ENCODE assay signal across 19 cellular contexts in the genomic region with DNA sequence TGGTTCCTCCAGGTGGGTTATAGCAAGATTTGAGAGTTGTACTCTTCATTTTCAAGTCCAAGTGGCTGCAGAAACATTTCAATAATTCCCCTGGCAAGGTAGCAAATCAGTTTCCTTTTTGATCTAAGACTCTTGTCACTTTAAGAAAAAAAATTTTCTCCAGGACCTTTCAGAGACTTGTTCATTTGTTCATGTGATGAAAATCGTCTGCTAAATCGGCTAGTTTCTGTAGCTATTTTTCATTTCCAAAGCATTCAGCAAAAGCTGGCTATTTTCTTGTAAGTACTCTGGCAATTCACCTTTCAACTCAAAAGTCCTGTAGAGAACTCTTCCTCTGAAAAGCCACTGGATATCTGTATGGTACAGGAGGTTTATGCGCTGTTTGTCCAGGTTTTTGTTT.
DNase-seq lines count a peak whose midpoint lies in the region; TF ChIP-seq lines count a peak whose summit lies in the region.
"Had no signal": no experiment of that assay in that cellular context is flagged by ENCODE, and none has a peak within 500 bp of the region (broad histone marks: within the 10 kb centered on the region; RNA-seq: fewer than 3 reads in every experiment).

No MANE protein-coding gene starts in this region.

- peak overlapping the region; percentile 31 for H3K27ac Mint-ChIP-seq in MCF 10A (ENCODE audit: low read depth, unreplicated experiment)
- H3K27ac Mint-ChIP-seq in activated naive CD8-positive, alpha-beta T cell treated with anti-CD3 and anti-CD28 coated beads for 36 hours, result no peak overlapping the region
- H3K27ac Mint-ChIP-seq: B cell, CD14-positive monocyte had no signal

- dilution Hi-C loops in mammary epithelial cell (cut with HindIII; ENCODE audit: low sequenced_read_pairs), result no loop called here

- POLR2A ChIA-PET in MCF 10A (lab: Yijun Ruan, JAX) (no interaction called here), A673 (lab: Charles Lee; ENCODE audit: low non-redundant PET) (no interaction called here)

- peaks cover 7% of the 10 kb centered on the region for H3K36me3 Mint-ChIP-seq in MCF 10A (ENCODE audit: insufficient read depth, unreplicated experiment)
- H3K36me3 Mint-ChIP-seq in activated naive CD8-positive, alpha-beta T cell treated with anti-CD3 and anti-CD28 coated beads for 36 hours, result peaks cover 2% of the 10 kb centered on the region
- H3K36me3 Mint-ChIP-seq: CD14-positive monocyte had no signal

- H3K4me1 ChIP-seq in mammary epithelial cell (ENCODE audit: insufficient read depth, low read length), result no peaks in the 10 kb centered on the region
- H3K4me1 ChIP-seq in sigmoid colon, result no peaks in the 10 kb centered on the region
- H3K4me1 ChIP-seq in A673 (ENCODE audit: insufficient read depth, low read length, poor library complexity, severe bottlenecking), result peaks cover 8% of the 10 kb centered on the region
- H3K4me1 ChIP-seq: SJCRH30 had no signal

- no peak overlapping the region for H3K9ac ChIP-seq in mammary epithelial cell (ENCODE audit: insufficient read depth, low read length)

- intact Hi-C loops in MCF 10A (cut with micrococcal nuclease) (no loop called here), mammary epithelial cell (cut with micrococcal nuclease) (no loop called here), sigmoid colon (cut with DNase I) (no loop called here), A673 (cut with micrococcal nuclease; ENCODE audit: unreplicated experiment) (no loop called here)

- H3K27ac ChIP-seq in mammary epithelial cell (ENCODE audit: insufficient read depth, low read depth, low read length) (no peak overlapping the region), sigmoid colon (peak overlapping the region in 3 of 4 donors; percentile 14 to 35 (median 28)), A673 (ENCODE audit: low read depth, low read length, poor library complexity, severe bottlenecking) (no peak overlapping the region)
- H3K27ac ChIP-seq: SJCRH30 had no signal

- TF ChIP-seq CTCF in MCF 10A (IDR thresholded peaks at IDR 0.05; ENCODE audit: unreplicated experiment), result no peak
- TF ChIP-seq CTCF in mammary epithelial cell (conservative IDR thresholded peaks at IDR 0.05 in 1 of 2, IDR thresholded peaks at IDR 0.05 in 1 of 2; ENCODE audit: extremely low read depth in 1 of 2, insufficient read depth in 1 of 2, low read depth in 1 of 2, low read length in 2 of 2), result no peak
- TF ChIP-seq CTCF in sigmoid colon (IDR thresholded peaks at IDR 0.05), result no peak
- no peak for TF ChIP-seq CTCF in A673 (conservative IDR thresholded peaks at IDR 0.05; ENCODE audit: low read depth, low read length)

- no peaks in the 10 kb centered on the region for H4K20me1 ChIP-seq in mammary epithelial cell (ENCODE audit: insufficient read depth, low read length)

- TSS peak; percentile 66 for BruUV-seq in MCF 10A (replicated peaks; lab: Mats Ljungman, UMichigan)
- no TSS peak for BruUV-seq in mammary epithelial cell (replicated peaks; lab: Mats Ljungman, UMichigan)
- BruUV-seq in A673 (replicated peaks; lab: Mats Ljungman, UMichigan), result no TSS peak

- no peaks in the 10 kb centered on the region for H3K9me3 ChIP-seq in mammary epithelial cell (replicated peaks; ENCODE audit: insufficient read depth, low read length)
- H3K9me3 ChIP-seq in sigmoid colon, result peaks cover 0 to 4% (median 2%) of the 10 kb centered on the region in 4 donors
- no peaks in the 10 kb centered on the region for H3K9me3 ChIP-seq in A673 (ENCODE audit: low read depth, low read length, poor library complexity, severe bottlenecking)

- H3K4me2 ChIP-seq in mammary epithelial cell (ENCODE audit: insufficient read depth, low read depth, low read length), result no peak overlapping the region

- DNase-seq in MCF 10A (ENCODE audit: unreplicated experiment) (no peak), mammary epithelial cell (no peak), cerebellar cortex (ENCODE audit: low spot score) (peak; percentile 60), sigmoid colon (no peak), mucosa of gallbladder (ENCODE audit: low spot score) (no peak), A673 (ENCODE audit: low spot score) (no peak)
- DNase-seq in activated naive CD8-positive, alpha-beta T cell treated with anti-CD3 and anti-CD28 coated beads for 36 hours, result no peak
- DNase-seq: 8988T, DMS53, GDM1, NCI-H1092, NCI-H1436 treated with DMSO at 0.1 percent for 48 hours, NCI-H2029, NCI-H2227 treated with DMSO at 0.1 percent for 48 hours, NCI-H510A treated with DMSO at 0.1 percent for 48 hours, NCI-H774, SJCRH30 had no signal

- no peaks in the 10 kb centered on the region for H3K79me2 ChIP-seq in mammary epithelial cell (ENCODE audit: insufficient read depth, low read length)

- TF ChIP-seq EP300 in sigmoid colon (IDR thresholded peaks at IDR 0.05), result no peak

- no peak for TF ChIP-seq POLR2A in sigmoid colon (IDR thresholded peaks at IDR 0.05)

- 87% methylated on average over 3 of the region's 3 CpGs for WGBS in mammary epithelial cell (ENCODE audit: low coverage, missing lambda C conversion rate)
- 59 to 79% methylated on average over 3 of the region's 3 CpGs for WGBS in sigmoid colon, 2 donors

- CTCF ChIA-PET in MCF 10A (lab: Yijun Ruan, JAX) (interaction anchor here (0.6 to 0.8 kb wide), 2 partner anchors 12 to 117 kb away, joined by 3 read pairs; no protein-coding TSS in a partner anchor), mammary epithelial cell (lab: Charles Lee; ENCODE audit: low non-redundant PET) (no interaction called here), A673 (lab: Charles Lee) (no interaction called here)

- H3K27me3 ChIP-seq in mammary epithelial cell (ENCODE audit: insufficient read depth, low read length) (peaks cover 1% of the 10 kb centered on the region), sigmoid colon (no peaks in the 10 kb centered on the region), A673 (replicated peaks; ENCODE audit: insufficient read depth, low read depth, low read length, poor library complexity) (no peaks in the 10 kb centered on the region)
- H3K27me3 ChIP-seq: SJCRH30 had no signal

- H3K4me3 ChIP-seq in mammary epithelial cell (replicated peaks in 1 of 3; ENCODE audit: insufficient read depth in 1 of 3, low read depth in 2 of 3, low read length in 3 of 3) (no peak overlapping the region), sigmoid colon (no peak overlapping the region), A673 (ENCODE audit: low read depth, low read length, poor library complexity, severe bottlenecking) (no peak overlapping the region)
- H3K4me3 ChIP-seq: SJCRH30 had no signal

- peaks cover 8% of the 10 kb centered on the region for H3K9me3 Mint-ChIP-seq in MCF 10A (ENCODE audit: unreplicated experiment)
- H3K9me3 Mint-ChIP-seq in activated naive CD8-positive, alpha-beta T cell treated with anti-CD3 and anti-CD28 coated beads for 36 hours, result no peaks in the 10 kb centered on the region

- no peak overlapping the region for H2AFZ ChIP-seq in mammary epithelial cell (ENCODE audit: low read depth, low read length)

- in situ Hi-C loops in mammary epithelial cell (cut with MboI; ENCODE audit: low sequenced_read_pairs in 2 of 2), result no loop called here

- no peaks in the 10 kb centered on the region for H3K27me3 Mint-ChIP-seq in MCF 10A (ENCODE audit: insufficient read depth, unreplicated experiment)
- peaks cover 6% of the 10 kb centered on the region for H3K27me3 Mint-ChIP-seq in activated naive CD8-positive, alpha-beta T cell treated with anti-CD3 and anti-CD28 coated beads for 36 hours

- H3K4me3 Mint-ChIP-seq in MCF 10A (ENCODE audit: unreplicated experiment), result no peak overlapping the region
- no peak overlapping the region for H3K4me3 Mint-ChIP-seq in activated naive CD8-positive, alpha-beta T cell treated with anti-CD3 and anti-CD28 coated beads for 36 hours
- H3K4me3 Mint-ChIP-seq: B cell, CD14-positive monocyte had no signal

- H3K4me1 Mint-ChIP-seq in MCF 10A (ENCODE audit: insufficient read depth, unreplicated experiment), result no peaks in the 10 kb centered on the region
- H3K4me1 Mint-ChIP-seq in activated naive CD8-positive, alpha-beta T cell treated with anti-CD3 and anti-CD28 coated beads for 36 hours, result peaks cover 3% of the 10 kb centered on the region
- H3K4me1 Mint-ChIP-seq: B cell, CD14-positive monocyte had no signal

- H3K36me3 ChIP-seq in mammary epithelial cell (ENCODE audit: insufficient read depth, low read length) (no peaks in the 10 kb centered on the region), sigmoid colon (no peaks in the 10 kb centered on the region), A673 (ENCODE audit: insufficient read depth, low read length, poor library complexity, severe bottlenecking) (no peaks in the 10 kb centered on the region)
- H3K36me3 ChIP-seq: SJCRH30 had no signal

Comparison
In these comparisons a context has a peak if more than half of its experiments do, and no peak if none do; other contexts are left out.
1. H3K27ac ChIP-seq: peak in sigmoid colon (3 of 4); none in mammary epithelial cell (single experiment) and A673 (single experiment).